9 cellular contexts compared by ENCODE assay signal in the genomic region with DNA sequence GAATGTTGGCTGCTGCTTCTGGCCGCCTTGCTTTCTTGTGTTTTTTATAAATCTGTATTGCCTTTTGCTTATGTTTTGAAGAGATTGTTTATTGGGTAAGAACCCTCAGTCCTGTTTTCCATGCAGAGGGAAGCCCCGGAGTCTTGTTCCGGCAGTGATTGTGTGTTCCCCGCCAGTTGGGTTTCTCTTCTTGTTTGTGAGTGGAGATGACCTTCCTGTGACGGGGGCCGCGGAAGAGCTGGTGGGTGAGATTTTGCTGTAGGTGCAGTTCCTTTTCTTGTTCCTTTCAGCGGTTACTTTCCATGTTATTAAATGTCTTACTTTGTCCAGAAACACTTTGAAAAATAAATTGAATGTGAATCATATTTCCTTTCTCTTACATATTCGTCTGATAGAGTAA. TPM values are rescaled to one million over a fixed set of nuclear protein-coding genes. Genes with fewer than 3 reads are reported as not detected.
DNase-seq lines count a peak whose midpoint lies in the region; ATAC-seq, FAIRE-seq and TF ChIP-seq lines count a peak whose summit lies in the region.
"Had no signal": no experiment of that assay in that cellular context is flagged by ENCODE, and none has a peak within 500 bp of the region (broad histone marks: within the 10 kb centered on the region; RNA-seq: fewer than 3 reads in every experiment).

No MANE protein-coding gene starts in this region.

- H3K9ac ChIP-seq in astrocyte (ENCODE audit: low read length) (no peak overlapping the region), mesenchymal stem cell (ENCODE audit: low read length) (no peak overlapping the region)

- H3K27me3 ChIP-seq in astrocyte (ENCODE audit: insufficient read depth, low read length) (no peaks in the 10 kb centered on the region), mesenchymal stem cell (ENCODE audit: control insufficient read depth in 1 of 2, insufficient read depth in 1 of 2, low read length in 2 of 2) (no peaks in the 10 kb centered on the region), upper lobe of right lung (no peaks in the 10 kb centered on the region)

- H3K27ac Mint-ChIP-seq in astrocyte (ENCODE audit: unreplicated experiment): no peak overlapping the region

- no peak overlapping the region for H2BK12ac ChIP-seq in mesenchymal stem cell (ENCODE audit: low read length in 2 of 2)

- no peak overlapping the region for H2BK5ac ChIP-seq in mesenchymal stem cell (ENCODE audit: low read depth, low read length, poor library complexity, severe bottlenecking)

- no peaks in the 10 kb centered on the region for H3K27me3 Mint-ChIP-seq in astrocyte (ENCODE audit: low read depth, unreplicated experiment)

- WGBS in mesenchymal stem cell: 97% methylated on average over 6 of the region's 9 CpGs

- peaks cover 31% of the 10 kb centered on the region for H3K4me1 Mint-ChIP-seq in astrocyte (ENCODE audit: low read depth, unreplicated experiment)

- peaks cover 16% of the 10 kb centered on the region for H3K4me1 ChIP-seq in astrocyte (ENCODE audit: insufficient read depth, low read length)
- peaks cover 44% of the 10 kb centered on the region for H3K4me1 ChIP-seq in mesenchymal stem cell (ENCODE audit: control insufficient read depth, insufficient read depth, low read depth, low read length)
- H3K4me1 ChIP-seq in upper lobe of right lung: peaks cover 50% of the 10 kb centered on the region

- no peak overlapping the region for H3K14ac ChIP-seq in mesenchymal stem cell (ENCODE audit: low read length in 2 of 2)

- no peak overlapping the region for H3K23ac ChIP-seq in mesenchymal stem cell (ENCODE audit: low read length in 2 of 2)

- DNase-seq in cardiac septum (ENCODE audit: low spot score) (peak; percentile 78), left ventricle myocardium superior (no peak), astrocyte (ENCODE audit: low read depth) (no peak), mesenchymal stem cell (no peak), upper lobe of right lung (no peak)

- H4K8ac ChIP-seq in mesenchymal stem cell (ENCODE audit: low read length): no peak overlapping the region

- no peak overlapping the region for H2BK120ac ChIP-seq in mesenchymal stem cell (ENCODE audit: low read depth, low read length)

- no peak overlapping the region for H4K91ac ChIP-seq in mesenchymal stem cell (ENCODE audit: low read length)

- H4K20me1 ChIP-seq in astrocyte (ENCODE audit: insufficient read depth, low read length): peaks cover 65% of the 10 kb centered on the region

- H2AFZ ChIP-seq in astrocyte (ENCODE audit: low read depth, low read length): no peak overlapping the region
- H2AFZ ChIP-seq in mesenchymal stem cell (ENCODE audit: low read depth, low read length): no peak overlapping the region

- H3K36me3 Mint-ChIP-seq in astrocyte (ENCODE audit: low read depth, unreplicated experiment): peaks cover 7% of the 10 kb centered on the region

- intact Hi-C loops in cardiac septum (cut with DNase I): no loop called here
- intact Hi-C loops in left ventricle myocardium superior (cut with micrococcal nuclease): no loop called here
- intact Hi-C loops in upper lobe of right lung (cut with DNase I): no loop called here

- H3K9me3 Mint-ChIP-seq in astrocyte (ENCODE audit: unreplicated experiment): no peaks in the 10 kb centered on the region

- H3K27ac ChIP-seq in astrocyte (ENCODE audit: low read depth, low read length) (no peak overlapping the region), mesenchymal stem cell (ENCODE audit: low read length, poor library complexity, severe bottlenecking) (no peak overlapping the region), upper lobe of right lung (peak overlapping the region; percentile 75)

- H3K9me3 ChIP-seq in astrocyte (ENCODE audit: insufficient read depth, low read depth, low read length) (no peaks in the 10 kb centered on the region), mesenchymal stem cell (ENCODE audit: control insufficient read depth, low read length) (no peaks in the 10 kb centered on the region), upper lobe of right lung (no peaks in the 10 kb centered on the region)

- ATAC-seq in left ventricle myocardium superior (no peak), upper lobe of right lung (no peak), HG02870 (IDR thresholded peaks at IDR 0.05; ENCODE audit: unreplicated experiment) (no peak), GM21367 (IDR thresholded peaks at IDR 0.05; ENCODE audit: unreplicated experiment) (no peak), GM21576 (IDR thresholded peaks at IDR 0.05; ENCODE audit: unreplicated experiment) (no peak)
- ATAC-seq: esophagus mucosa had no signal

- peak overlapping the region; percentile 68 for H3K4me3 Mint-ChIP-seq in astrocyte (ENCODE audit: unreplicated experiment)

- no peak overlapping the region for H3K4ac ChIP-seq in mesenchymal stem cell (ENCODE audit: low read depth in 1 of 2, low read length in 2 of 2)

- FAIRE-seq in astrocyte (lab: Jason Lieb, UNC): no peak

- H2BK15ac ChIP-seq in mesenchymal stem cell (ENCODE audit: low read depth, poor library complexity, severe bottlenecking): no peak overlapping the region

- TF ChIP-seq CTCF in astrocyte (IDR thresholded peaks at IDR 0.05; ENCODE audit: insufficient read depth, low read depth, low read length) (no peak), upper lobe of right lung (IDR thresholded peaks at IDR 0.05) (no peak)

- H3K79me2 ChIP-seq in astrocyte (ENCODE audit: insufficient read depth, low read length): peaks cover 64% of the 10 kb centered on the region

- peaks cover 20% of the 10 kb centered on the region for H3K79me1 ChIP-seq in mesenchymal stem cell (replicated peaks; ENCODE audit: low read length, poor library complexity, severe bottlenecking)

- H2AK5ac ChIP-seq in mesenchymal stem cell (ENCODE audit: low read length, severe bottlenecking): peak overlapping the region; percentile 76

- H3K4me3 ChIP-seq in astrocyte (ENCODE audit: insufficient read depth, low read depth, low read length): no peak overlapping the region
- H3K4me3 ChIP-seq in mesenchymal stem cell (ENCODE audit: insufficient read depth in 1 of 2, low read depth in 1 of 2, low read length in 2 of 2): no peak overlapping the region
- no peak overlapping the region for H3K4me3 ChIP-seq in upper lobe of right lung

- no peak overlapping the region for H3K18ac ChIP-seq in mesenchymal stem cell (ENCODE audit: low read depth in 1 of 2, low read length in 2 of 2)

- H3K36me3 ChIP-seq in astrocyte (ENCODE audit: insufficient read depth, low read length) (no peaks in the 10 kb centered on the region), mesenchymal stem cell (ENCODE audit: control insufficient read depth in 1 of 2, insufficient read depth in 2 of 2, low read depth in 1 of 2, low read length in 2 of 2) (peaks cover 6 to 21% of the 10 kb centered on the region in 2 experiments), upper lobe of right lung (no peaks in the 10 kb centered on the region)

- H3K4me2 ChIP-seq in astrocyte (ENCODE audit: low read length) (no peak overlapping the region), mesenchymal stem cell (ENCODE audit: low read length, poor library complexity, severe bottlenecking) (no peak overlapping the region)

RNA-seq across cellular contexts. Expression of a gene that starts 8.3 kb away (rescaled TPM):
- total RNA-seq in cardiac septum: 20.1 TPM
- total RNA-seq in left ventricle myocardium superior: 15.8 TPM
- total RNA-seq in astrocyte: 20.9 and 24.2 TPM in 2 replicates
- 16.5 TPM for polyA plus RNA-seq in mesenchymal stem cell (2013, experiment 1 of 2)
- 17.1 TPM for polyA plus RNA-seq in mesenchymal stem cell (2013, experiment 2 of 2)
- 31.3 TPM for total RNA-seq in upper lobe of right lung

RNA-seq across cellular contexts. Expression of a gene that starts 32.7 kb away (rescaled TPM):
- total RNA-seq in cardiac septum: 60.0 TPM
- 87.5 TPM for total RNA-seq in left ventricle myocardium superior
- total RNA-seq in astrocyte: 18.8 and 23.2 TPM in 2 replicates
- polyA plus RNA-seq in mesenchymal stem cell (2013, experiment 1 of 2): 29.4 TPM
- polyA plus RNA-seq in mesenchymal stem cell (2013, experiment 2 of 2): 29.3 TPM
- total RNA-seq in upper lobe of right lung: 28.1 TPM
